Comparison of ENCODE assay signal across 1 cellular context in the genomic region with DNA sequence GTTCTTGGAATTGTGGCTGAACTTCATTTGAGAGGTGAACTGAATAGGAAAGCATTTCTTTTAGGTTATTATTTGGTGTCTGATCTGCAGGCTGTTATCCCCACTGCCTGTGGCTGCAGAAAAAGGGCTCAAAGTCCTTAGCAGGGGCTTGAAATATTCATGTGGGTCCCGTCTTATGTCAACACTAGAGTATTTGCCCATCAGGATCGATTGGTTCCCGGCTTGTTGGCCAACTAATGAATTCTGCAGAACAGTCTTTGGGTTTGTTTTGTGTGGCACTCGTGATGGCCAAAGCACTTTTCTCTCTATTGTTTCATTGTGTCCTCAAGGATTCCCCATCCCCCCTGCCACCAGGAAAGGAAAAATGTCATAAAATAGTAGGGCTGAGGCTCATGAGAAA.
A peak's percentile ranks its signal among the peaks of the same experiment; 100 is the strongest.
TF ChIP-seq lines count a peak whose summit lies in the region.

No MANE protein-coding gene starts in this region.

TF ChIP-seq in HepG2, 621 proteins besides CTCF, POLR2A, EP300 and RAD21 (continued from another document and continues in another):
- TF ChIP-seq FOXO4 (CRISPR knock-in tag; conservative IDR thresholded peaks at IDR 0.05) (no peak), CBX2 (IDR thresholded peaks at IDR 0.05; ENCODE audit: low read depth, low read length) (no peak), CBX2 (CRISPR knock-in tag; IDR thresholded peaks at IDR 0.05; ENCODE audit: low read depth) (no peak), ZNF580 (CRISPR knock-in tag; IDR thresholded peaks at IDR 0.05; ENCODE audit: borderline replicate concordance, low read depth) (no peak), CREB1 (IDR thresholded peaks at IDR 0.05) (no peak), CREB1 (CRISPR knock-in tag; IDR thresholded peaks at IDR 0.05) (peak; percentile 49; the same call in 1 of the 2 replicates), CEBPB (IDR thresholded peaks at IDR 0.05; ENCODE audit: borderline replicate concordance, low read depth, low read length) (peak; percentile 60; the same call in 1 of the 2 replicates), BCL3 (CRISPR knock-in tag; IDR thresholded peaks at IDR 0.05) (no peak), SALL1 (CRISPR knock-in tag; IDR thresholded peaks at IDR 0.05) (peak; percentile 97), ELK4 (CRISPR knock-in tag; IDR thresholded peaks at IDR 0.05; ENCODE audit: borderline replicate concordance) (no peak), JARID2 (CRISPR knock-in tag; IDR thresholded peaks at IDR 0.05; ENCODE audit: insufficient replicate concordance) (no peak), GFI1 (CRISPR knock-in tag; IDR thresholded peaks at IDR 0.05; ENCODE audit: borderline replicate concordance) (no peak), SIX4 (CRISPR knock-in tag; IDR thresholded peaks at IDR 0.05) (no peak), ZHX1 (CRISPR knock-in tag; IDR thresholded peaks at IDR 0.05; ENCODE audit: low read depth) (no peak), ZNF331 (CRISPR knock-in tag; IDR thresholded peaks at IDR 0.05) (peak; percentile 76; the same call in 1 of the 2 replicates), FOXA3 (CRISPR knock-in tag; IDR thresholded peaks at IDR 0.05) (peak; percentile 92), KDM6A (CRISPR knock-in tag; IDR thresholded peaks at IDR 0.05; ENCODE audit: low read depth) (peak; percentile 93), E2F2 (CRISPR knock-in tag; IDR thresholded peaks at IDR 0.05; ENCODE audit: borderline replicate concordance) (no peak), JUND (CRISPR knock-in tag; IDR thresholded peaks at IDR 0.05) (no peak), KLF12 (CRISPR knock-in tag; IDR thresholded peaks at IDR 0.05; ENCODE audit: borderline replicate concordance) (no peak), WIZ (CRISPR knock-in tag; IDR thresholded peaks at IDR 0.05) (no peak), ZNF430 (CRISPR knock-in tag; IDR thresholded peaks at IDR 0.05) (peak; percentile 54; the same call in 1 of the 2 replicates), ZMYM3 (CRISPR knock-in tag; IDR thresholded peaks at IDR 0.05) (0 out of 2 replicates have a peak, but pooled peaks have one; percentile 38), HBP1 (CRISPR knock-in tag; IDR thresholded peaks at IDR 0.05; ENCODE audit: low read depth) (no peak), ZNF777 (CRISPR knock-in tag; IDR thresholded peaks at IDR 0.05) (0 out of 2 replicates have a peak, but pooled peaks have one; percentile 47), ZNF574 (CRISPR knock-in tag; IDR thresholded peaks at IDR 0.05) (0 out of 2 replicates have a peak, but pooled peaks have one; percentile 42)
- TF ChIP-seq, protein P1, sequence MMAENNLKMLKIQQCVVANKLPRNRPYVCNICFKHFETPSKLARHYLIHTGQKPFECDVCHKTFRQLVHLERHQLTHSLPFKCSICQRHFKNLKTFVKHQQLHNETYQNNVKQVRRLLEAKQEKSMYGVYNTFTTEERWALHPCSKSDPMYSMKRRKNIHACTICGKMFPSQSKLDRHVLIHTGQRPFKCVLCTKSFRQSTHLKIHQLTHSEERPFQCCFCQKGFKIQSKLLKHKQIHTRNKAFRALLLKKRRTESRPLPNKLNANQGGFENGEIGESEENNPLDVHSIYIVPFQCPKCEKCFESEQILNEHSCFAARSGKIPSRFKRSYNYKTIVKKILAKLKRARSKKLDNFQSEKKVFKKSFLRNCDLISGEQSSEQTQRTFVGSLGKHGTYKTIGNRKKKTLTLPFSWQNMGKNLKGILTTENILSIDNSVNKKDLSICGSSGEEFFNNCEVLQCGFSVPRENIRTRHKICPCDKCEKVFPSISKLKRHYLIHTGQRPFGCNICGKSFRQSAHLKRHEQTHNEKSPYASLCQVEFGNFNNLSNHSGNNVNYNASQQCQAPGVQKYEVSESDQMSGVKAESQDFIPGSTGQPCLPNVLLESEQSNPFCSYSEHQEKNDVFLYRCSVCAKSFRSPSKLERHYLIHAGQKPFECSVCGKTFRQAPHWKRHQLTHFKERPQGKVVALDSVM (CRISPR knock-in tag; IDR thresholded peaks at IDR 0.05) = no peak
- TF ChIP-seq, protein P2, sequence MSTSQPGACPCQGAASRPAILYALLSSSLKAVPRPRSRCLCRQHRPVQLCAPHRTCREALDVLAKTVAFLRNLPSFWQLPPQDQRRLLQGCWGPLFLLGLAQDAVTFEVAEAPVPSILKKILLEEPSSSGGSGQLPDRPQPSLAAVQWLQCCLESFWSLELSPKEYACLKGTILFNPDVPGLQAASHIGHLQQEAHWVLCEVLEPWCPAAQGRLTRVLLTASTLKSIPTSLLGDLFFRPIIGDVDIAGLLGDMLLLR (CRISPR knock-in tag; IDR thresholded peaks at IDR 0.05) = no peak
